ENCODE assay signal across 9 cellular contexts in genomic region chr1:59057211-59057694, GRCh38.
DNase-seq lines count a peak whose midpoint lies in the region; ATAC-seq and TF ChIP-seq lines count a peak whose summit lies in the region.
"Had no signal": no experiment of that assay in that cellular context is flagged by ENCODE, and none has a peak within 500 bp of the region (broad histone marks: within the 10 kb centered on the region; RNA-seq: fewer than 3 reads in every experiment).

No MANE protein-coding gene starts in this region.

- TF ChIP-seq EP300 in upper lobe of left lung (IDR thresholded peaks at IDR 0.05), result peak in 2 of 4 donors; percentile 64 to 72

- no peak overlapping the region for H3K4me3 ChIP-seq in upper lobe of left lung

- 54 to 69% methylated on average over 6 of the region's 6 CpGs for WGBS in upper lobe of left lung, 2 donors

- peak overlapping the region in 2 of 5 experiments; percentile 19 to 32 for H3K4me3 Mint-ChIP-seq in brain
- no peak overlapping the region for H3K4me3 Mint-ChIP-seq in activated naive CD8-positive, alpha-beta T cell treated with anti-CD3 and anti-CD28 coated beads for 36 hours

- no peak for TF ChIP-seq CTCF in brain (conservative IDR thresholded peaks at IDR 0.05)
- no peak for TF ChIP-seq CTCF in upper lobe of left lung (IDR thresholded peaks at IDR 0.05)

- peaks cover 38% of the 10 kb centered on the region for H3K4me1 Mint-ChIP-seq in brain
- peaks cover 4% of the 10 kb centered on the region for H3K4me1 Mint-ChIP-seq in activated naive CD8-positive, alpha-beta T cell treated with anti-CD3 and anti-CD28 coated beads for 36 hours

- peaks cover 8 to 14% (median 11%) of the 10 kb centered on the region in 4 donors for H3K4me1 ChIP-seq in upper lobe of left lung
- H3K4me1 ChIP-seq: Caco-2 had no signal

- peak; percentile 89 for ATAC-seq in left lobe of liver
- peak; percentile 82 to 92 for ATAC-seq in upper lobe of left lung (ENCODE audit: low FRiP score in 2 of 2)
- ATAC-seq in GM18861 (IDR thresholded peaks at IDR 0.05; ENCODE audit: unreplicated experiment), result no peak
- ATAC-seq in GM18858 (IDR thresholded peaks at IDR 0.05; ENCODE audit: unreplicated experiment), result no peak

- peak; percentile 8 for DNase-seq in NCI-H2227 (lab: John Stamatoyannopoulos, UW; ENCODE audit: unreplicated experiment)
- no peak for DNase-seq in NCI-H2227 treated with DMSO at 0.1 percent for 48 hours (lab: John Stamatoyannopoulos, UW)
- peak; percentile 74 for DNase-seq in left lobe of liver (ENCODE audit: low spot score)
- peak; percentile 42 to 52 for DNase-seq in upper lobe of left lung
- DNase-seq in activated naive CD8-positive, alpha-beta T cell treated with anti-CD3 and anti-CD28 coated beads for 36 hours, result no peak

- peaks cover 0 to 12% (median 0%) of the 10 kb centered on the region in 5 experiments for H3K9me3 Mint-ChIP-seq in brain
- H3K9me3 Mint-ChIP-seq in activated naive CD8-positive, alpha-beta T cell treated with anti-CD3 and anti-CD28 coated beads for 36 hours, result no peaks in the 10 kb centered on the region

- no peaks in the 10 kb centered on the region for H3K36me3 Mint-ChIP-seq in brain
- no peaks in the 10 kb centered on the region for H3K36me3 Mint-ChIP-seq in activated naive CD8-positive, alpha-beta T cell treated with anti-CD3 and anti-CD28 coated beads for 36 hours

- peak overlapping the region in 3 of 5 experiments; percentile 47 to 82 (median 77) for H3K27ac Mint-ChIP-seq in brain
- H3K27ac Mint-ChIP-seq in activated naive CD8-positive, alpha-beta T cell treated with anti-CD3 and anti-CD28 coated beads for 36 hours, result no peak overlapping the region

- H3K27ac ChIP-seq in upper lobe of left lung, result peak overlapping the region; percentile 4 to 34 (median 16)

- H3K27me3 Mint-ChIP-seq in brain, result peaks cover 6% of the 10 kb centered on the region
- no peaks in the 10 kb centered on the region for H3K27me3 Mint-ChIP-seq in activated naive CD8-positive, alpha-beta T cell treated with anti-CD3 and anti-CD28 coated beads for 36 hours

- H3K9me3 ChIP-seq in upper lobe of left lung, result no peaks in the 10 kb centered on the region
- H3K9me3 ChIP-seq: Caco-2 had no signal

- no peak for TF ChIP-seq POLR2A in upper lobe of left lung (IDR thresholded peaks at IDR 0.05)

- no peaks in the 10 kb centered on the region for H3K36me3 ChIP-seq in upper lobe of left lung

- H3K27me3 ChIP-seq in upper lobe of left lung, result no peaks in the 10 kb centered on the region

Comparison
In these comparisons a context has a peak if more than half of its experiments do, and no peak if none do; other contexts are left out.
1. DNase-seq: peak in NCI-H2227 (single experiment), left lobe of liver (single experiment) and upper lobe of left lung (2 of 2); none in NCI-H2227 treated with DMSO at 0.1 percent for 48 hours (single experiment) and activated naive CD8-positive, alpha-beta T cell treated with anti-CD3 and anti-CD28 coated beads for 36 hours (single experiment).
2. ATAC-seq: peak in left lobe of liver (single experiment) and upper lobe of left lung (2 of 2); none in GM18861 (single experiment) and GM18858 (single experiment).